Comparison of ENCODE assay signal across 25 cellular contexts in genomic region chr6:170490259-170490658, GRCh38.
"Had no signal": no experiment of that assay in that cellular context is flagged by ENCODE, and none has a peak within 500 bp of the region (broad histone marks: within the 10 kb centered on the region; RNA-seq: fewer than 3 reads in every experiment).

No MANE protein-coding gene starts in this region.

- H3K27me3 ChIP-seq: dorsolateral prefrontal cortex, esophagus muscularis mucosa, gastrocnemius medialis, left lung had no signal

- H3K4me1 ChIP-seq: esophagus muscularis mucosa, gastrocnemius medialis, heart right ventricle, left lung, lower lobe of right lung had no signal

- FAIRE-seq: colon, endothelial cell of umbilical vein, islet of Langerhans, keratinocyte had no signal

- H3K9me3 ChIP-seq: esophagus muscularis mucosa, gastrocnemius medialis, heart right ventricle, left lung, lower lobe of right lung had no signal

- H3K36me3 ChIP-seq: esophagus muscularis mucosa, gastrocnemius medialis, heart right ventricle, left lung, lower lobe of right lung had no signal

- DNase-seq: dermis blood vessel endothelial cell; dorsolateral prefrontal cortex; effector CD4-positive, alpha-beta T cell; effector memory CD4-positive, alpha-beta T cell; foreskin fibroblast; foreskin melanocyte; gastrocnemius medialis; glutamatergic neuron; head of caudate nucleus; heart right ventricle; hippocampal formation; left cardiac atrium; left lung; left ventricle myocardium superior; lower lobe of right lung; mesenchymal stem cell; midbrain; naive B cell; naive thymus-derived CD8-positive, alpha-beta T cell had no signal

- H3K4me3 ChIP-seq: coronary artery, dorsolateral prefrontal cortex, esophagus muscularis mucosa, gastrocnemius medialis, heart right ventricle, left lung, lower lobe of right lung had no signal

- H3K27ac ChIP-seq: coronary artery, dorsolateral prefrontal cortex, esophagus muscularis mucosa, gastrocnemius medialis, heart right ventricle, left lung, lower lobe of right lung had no signal

- ATAC-seq: gastrocnemius medialis; heart right ventricle; left cardiac atrium; left lung; left ventricle myocardium superior; lower lobe of right lung; naive thymus-derived CD8-positive, alpha-beta T cell had no signal
